ENCODE assay signal across 12 cellular contexts in the genomic region with DNA sequence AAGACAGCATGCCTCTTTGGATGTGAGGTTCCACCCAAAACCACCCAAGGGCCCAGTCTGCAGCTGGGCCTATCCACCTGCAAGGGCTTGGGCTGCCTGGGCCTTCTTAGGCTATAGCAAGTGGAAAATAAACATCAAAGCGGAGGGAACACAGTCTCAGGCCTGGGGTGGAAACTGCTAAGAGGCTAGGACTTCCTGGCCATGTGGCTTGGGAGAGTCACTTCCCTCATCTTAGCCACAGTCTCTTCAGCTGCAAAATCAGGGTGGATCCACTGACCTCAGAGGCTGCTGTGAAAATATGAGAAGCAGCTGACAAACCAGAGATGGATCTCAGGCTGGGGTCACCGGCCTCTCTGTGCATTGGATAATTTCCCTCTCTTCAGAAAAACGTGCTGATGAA. TPM values are rescaled to one million over a fixed set of nuclear protein-coding genes. Genes with fewer than 3 reads are reported as not detected.
DNase-seq lines count a peak whose midpoint lies in the region; ATAC-seq and TF ChIP-seq lines count a peak whose summit lies in the region.
"Had no signal": no experiment of that assay in that cellular context is flagged by ENCODE, and none has a peak within 500 bp of the region (broad histone marks: within the 10 kb centered on the region; RNA-seq: fewer than 3 reads in every experiment).

No MANE protein-coding gene starts in this region.

- peaks cover 0 to 26% of the 10 kb centered on the region in 2 donors for H3K36me3 ChIP-seq in adrenal gland (replicated peaks in 1 of 2)
- H3K36me3 ChIP-seq in skeletal muscle tissue (ENCODE audit: control insufficient read depth in 3 of 3, insufficient read depth in 3 of 3, low read length in 3 of 3), result peaks cover 20 to 27% (median 24%) of the 10 kb centered on the region in 3 donors
- no peaks in the 10 kb centered on the region for H3K36me3 ChIP-seq in PC-3 (ENCODE audit: low read depth, low read length)
- peaks cover 0 to 5% of the 10 kb centered on the region in 2 experiments for H3K36me3 ChIP-seq in SK-N-SH (replicated peaks in 1 of 2; ENCODE audit: control insufficient read depth in 1 of 2, insufficient read depth in 2 of 2, low read length in 1 of 2)

- H3K9me3 Mint-ChIP-seq in activated CD4-positive, alpha-beta T cell treated with anti-CD3 and anti-CD28 coated beads, Interleukin-2, amount 10 ng/mL, durations not matched to agents 7 days and 5 days, result peaks cover 5% of the 10 kb centered on the region

- H3F3A ChIP-seq in PC-3 (ENCODE audit: low read length, unreplicated experiment), result no peaks in the 10 kb centered on the region
- H3F3A ChIP-seq in SK-N-SH (replicated peaks; ENCODE audit: insufficient read depth), result no peaks in the 10 kb centered on the region

- H3K9me2 ChIP-seq in PC-3 (replicated peaks; ENCODE audit: low read length), result no peaks in the 10 kb centered on the region
- no peaks in the 10 kb centered on the region for H3K9me2 ChIP-seq in SK-N-SH

- H3K4me2 ChIP-seq in PC-3 (ENCODE audit: low read length), result no peak overlapping the region
- no peak overlapping the region for H3K4me2 ChIP-seq in SK-N-SH
- H3K4me2 ChIP-seq: A549 had no signal

- intact Hi-C loops in adrenal gland (cut with DNase I), result no loop called here
- intact Hi-C loops in PC-3 (cut with micrococcal nuclease), result no loop called here

- H3K4me1 ChIP-seq in adrenal gland (replicated peaks in 1 of 2), result peaks cover 16 to 20% of the 10 kb centered on the region in 2 donors
- H3K4me1 ChIP-seq in skeletal muscle tissue (ENCODE audit: control insufficient read depth in 3 of 3, insufficient read depth in 3 of 3, low read length in 3 of 3), result peaks cover 32 to 43% (median 41%) of the 10 kb centered on the region in 3 donors
- no peaks in the 10 kb centered on the region for H3K4me1 ChIP-seq in PC-3 (ENCODE audit: insufficient read depth, low read length)
- H3K4me1 ChIP-seq in SK-N-SH (ENCODE audit: control insufficient read depth in 1 of 2, insufficient read depth in 2 of 2, low read depth in 1 of 2, low read length in 1 of 2), result no peaks in the 10 kb centered on the region; a peak in 1 of 4 replicates
- H3K4me1 ChIP-seq: A549 had no signal

- 45 to 80% (median 63%) methylated on average over 1 to 3 of the region's 3 CpGs for WGBS in adrenal gland, 4 donors
- WGBS in SK-N-SH (ENCODE audit: low lambda C conversion rate), result 73% methylated on average over 3 of the region's 3 CpGs

- H2AFZ ChIP-seq in PC-3 (ENCODE audit: low read length) (no peak overlapping the region), SK-N-SH (ENCODE audit: low read depth) (no peak overlapping the region)

- no peaks in the 10 kb centered on the region for H3K79me2 ChIP-seq in PC-3 (ENCODE audit: low read length)
- H3K79me2 ChIP-seq in SK-N-SH (ENCODE audit: insufficient read depth), result peaks cover 14% of the 10 kb centered on the region; the same call in 1 of the 2 replicates

- DNase-seq in activated CD4-positive, alpha-beta T cell treated with anti-CD3 and anti-CD28 coated beads, Interleukin-2, amount 10 ng/mL, durations not matched to agents 7 days and 5 days, result peak; percentile 39
- no peak for DNase-seq in activated CD4-positive, alpha-beta T cell treated with anti-CD3 and anti-CD28 coated beads for 4 hours
- DNase-seq in NOMO-1 treated with DMSO at 0.1 percent for 48 hours (lab: John Stamatoyannopoulos, UW; ENCODE audit: unreplicated experiment) (peak; percentile 45), adrenal gland (peak in 1 of 7 donors; percentile 27), PC-3 (no peak), SK-N-SH (no peak)
- DNase-seq: activated naive CD4-positive, alpha-beta T cell treated with Interleukin-2 at 50 U/mL for 16 hours; DMS153 had no signal

- no peak for TF ChIP-seq RAD21 in SK-N-SH (IDR thresholded peaks at IDR 0.05; ENCODE audit: low read length)

- no peaks in the 10 kb centered on the region for H3K27me3 Mint-ChIP-seq in activated CD4-positive, alpha-beta T cell treated with anti-CD3 and anti-CD28 coated beads, Interleukin-2, amount 10 ng/mL, durations not matched to agents 7 days and 5 days

- ATAC-seq in PC-3 (no peak), HG03439 (IDR thresholded peaks at IDR 0.05; ENCODE audit: unreplicated experiment) (no peak)
- ATAC-seq: A549 had no signal

- BruUV-seq in PC-3 (replicated peaks; lab: Mats Ljungman, UMichigan), result no TSS peak

- peaks cover 28% of the 10 kb centered on the region for H3K36me3 Mint-ChIP-seq in activated CD4-positive, alpha-beta T cell treated with anti-CD3 and anti-CD28 coated beads, Interleukin-2, amount 10 ng/mL, durations not matched to agents 7 days and 5 days (ENCODE audit: low read depth)

- H3K9me3 ChIP-seq in adrenal gland (replicated peaks in 1 of 3) (no peaks in the 10 kb centered on the region), skeletal muscle tissue (ENCODE audit: control insufficient read depth in 3 of 3, low read length in 3 of 3) (no peaks in the 10 kb centered on the region), PC-3 (ENCODE audit: low read length) (no peaks in the 10 kb centered on the region), SK-N-SH (no peaks in the 10 kb centered on the region)
- H3K9me3 ChIP-seq: A549 had no signal

- H3K27ac Mint-ChIP-seq in activated CD4-positive, alpha-beta T cell treated with anti-CD3 and anti-CD28 coated beads, Interleukin-2, amount 10 ng/mL, durations not matched to agents 7 days and 5 days, result peak overlapping the region; percentile 79

- H4K20me1 ChIP-seq in PC-3 (ENCODE audit: low read length), result no peaks in the 10 kb centered on the region
- no peaks in the 10 kb centered on the region for H4K20me1 ChIP-seq in SK-N-SH (ENCODE audit: insufficient read depth)

- TF ChIP-seq EP300 in SK-N-SH (IDR thresholded peaks at IDR 0.05; ENCODE audit: borderline replicate concordance in 1 of 2, low read depth in 1 of 2, low read length in 1 of 2), result no peak

- H3K4me1 Mint-ChIP-seq in activated CD4-positive, alpha-beta T cell treated with anti-CD3 and anti-CD28 coated beads, Interleukin-2, amount 10 ng/mL, durations not matched to agents 7 days and 5 days, result peaks cover 40% of the 10 kb centered on the region

- H3K4me3 ChIP-seq in adrenal gland, result no peak overlapping the region
- H3K4me3 ChIP-seq in skeletal muscle tissue (ENCODE audit: low read length in 3 of 3), result no peak overlapping the region
- no peak overlapping the region for H3K4me3 ChIP-seq in PC-3 (ENCODE audit: low read length)
- no peak overlapping the region for H3K4me3 ChIP-seq in SK-N-SH (ENCODE audit: low read depth in 2 of 2, low read length in 1 of 2)
- H3K4me3 ChIP-seq: A549, skin epidermis had no signal

- CTCF ChIA-PET in activated CD4-positive, alpha-beta T cell treated with anti-CD3 and anti-CD28 coated beads, Interleukin-2, amount 10 ng/mL, durations not matched to agents 7 days and 5 days (lab: Charles Lee), result interaction anchor here (0.5 kb wide), 1 partner anchor 1772 kb away, joined by 3 read pairs; no protein-coding TSS in a partner anchor
- CTCF ChIA-PET in PC-3 (lab: Charles Lee) (no interaction called here), SK-N-SH (lab: Yijun Ruan, JAX) (no interaction called here)

- H3K9ac ChIP-seq in skeletal muscle tissue (ENCODE audit: low read depth in 1 of 3, low read length in 3 of 3) (no peak overlapping the region), PC-3 (ENCODE audit: low read length) (no peak overlapping the region), SK-N-SH (no peak overlapping the region)

- H3K27me3 ChIP-seq in adrenal gland, result no peaks in the 10 kb centered on the region
- no peaks in the 10 kb centered on the region for H3K27me3 ChIP-seq in skeletal muscle tissue (ENCODE audit: control insufficient read depth in 3 of 3, insufficient read depth in 3 of 3, low read length in 3 of 3)
- H3K27me3 ChIP-seq in PC-3 (ENCODE audit: low read length), result no peaks in the 10 kb centered on the region
- no peaks in the 10 kb centered on the region for H3K27me3 ChIP-seq in SK-N-SH (ENCODE audit: insufficient read depth)

- no peak overlapping the region for H3K4me3 Mint-ChIP-seq in activated CD4-positive, alpha-beta T cell treated with anti-CD3 and anti-CD28 coated beads, Interleukin-2, amount 10 ng/mL, durations not matched to agents 7 days and 5 days

- peak overlapping the region in 3 of 5 donors; percentile 38 to 66 (median 40) for H3K27ac ChIP-seq in adrenal gland
- peak overlapping the region; percentile 9 for H3K27ac ChIP-seq in skeletal muscle tissue (ENCODE audit: low read depth, low read length)
- H3K27ac ChIP-seq in PC-3 (ENCODE audit: low read length), result no peak overlapping the region
- no peak overlapping the region for H3K27ac ChIP-seq in SK-N-SH (ENCODE audit: low read depth in 2 of 2, low read length in 1 of 2)
- H3K27ac ChIP-seq: A549 had no signal

- no peak for TF ChIP-seq POLR2A in adrenal gland (IDR thresholded peaks at IDR 0.05)

- POLR2A ChIA-PET in activated CD4-positive, alpha-beta T cell treated with anti-CD3 and anti-CD28 coated beads, Interleukin-2, amount 10 ng/mL, durations not matched to agents 7 days and 5 days (lab: Charles Lee), result no interaction called here
- POLR2A ChIA-PET in PC-3 (lab: Charles Lee; ENCODE audit: unreplicated experiment) (no interaction called here), SK-N-SH (lab: Yijun Ruan, JAX) (no interaction called here)

- TF ChIP-seq CTCF in adrenal gland (IDR thresholded peaks at IDR 0.05) (no peak), PC-3 (conservative IDR thresholded peaks at IDR 0.05; ENCODE audit: low read depth, low read length) (no peak), SK-N-SH (IDR thresholded peaks at IDR 0.05) (no peak)

RNA-seq across cellular contexts. Expression of gene TFIP11, which starts 30.6 kb away (rescaled TPM):
- total RNA-seq in activated CD4-positive, alpha-beta T cell treated with anti-CD3 and anti-CD28 coated beads, Interleukin-2, amount 10 ng/mL, durations not matched to agents 7 days and 5 days, result 10 to 100 TPM; 52.5 to 58.5 TPM
- total RNA-seq in adrenal gland, result 10 to 100 TPM; 25.0 to 73.3 (median 37.2) TPM
- 10 to 100 TPM; 28.8 to 38.3 (median 32.2) TPM for polyA plus RNA-seq in adrenal gland
- 30.3 TPM for total RNA-seq in skeletal muscle tissue
- total RNA-seq in PC-3 (2014; rRNA removed), result 22.4 and 33.5 TPM in 2 replicates
- 32.8 and 37.5 TPM in 2 replicates for polyA plus RNA-seq in SK-N-SH (2012; rRNA removed)
- 20.4 and 24.9 TPM in 2 replicates for polyA plus RNA-seq in SK-N-SH (2012; cell fraction: cytosol; rRNA removed)
- polyA plus RNA-seq in SK-N-SH (2012; cell fraction: nucleus; rRNA removed), result 64.2 and 79.7 TPM in 2 replicates

RNA-seq across cellular contexts. Expression of gene TPST2, which starts 47.1 kb away (rescaled TPM):
- 10 to 100 TPM; 25.9 to 26.3 TPM for total RNA-seq in activated CD4-positive, alpha-beta T cell treated with anti-CD3 and anti-CD28 coated beads, Interleukin-2, amount 10 ng/mL, durations not matched to agents 7 days and 5 days
- total RNA-seq in adrenal gland (100 to 1,000 TPM in 1 of 8 donors, 10 to 100 TPM in 7; 29.5 to 167 (median 75.2) TPM), skeletal muscle tissue (6.8 TPM), PC-3 (2014; rRNA removed) (7.9 and 8.1 TPM in 2 replicates)
- polyA plus RNA-seq in adrenal gland (10 to 100 TPM; 15.7 to 21.2 (median 17.7) TPM), SK-N-SH (2012; rRNA removed) (52.3 and 58.4 TPM in 2 replicates)
- 28.8 and 44.9 TPM in 2 replicates for polyA plus RNA-seq in SK-N-SH (2012; cell fraction: cytosol; rRNA removed)
- 45.7 and 64.7 TPM in 2 replicates for polyA plus RNA-seq in SK-N-SH (2012; cell fraction: nucleus; rRNA removed)

RNA-seq across cellular contexts. Expression of gene SRRD, which starts 59.2 kb away (rescaled TPM):
- 10 to 100 TPM; 17.9 to 19.1 TPM for total RNA-seq in activated CD4-positive, alpha-beta T cell treated with anti-CD3 and anti-CD28 coated beads, Interleukin-2, amount 10 ng/mL, durations not matched to agents 7 days and 5 days
- total RNA-seq in adrenal gland (100 to 1,000 TPM in 1 of 8 donors, 10 to 100 TPM in 7; 11.8 to 261 (median 17.1) TPM), skeletal muscle tissue (8.9 TPM), PC-3 (2014; rRNA removed) (17.6 and 21.1 TPM in 2 replicates)
- polyA plus RNA-seq in adrenal gland (10 to 100 TPM; 10.3 to 18.2 (median 10.5) TPM), SK-N-SH (2012; rRNA removed) (12.9 and 18.0 TPM in 2 replicates)
- 20.8 and 25.6 TPM in 2 replicates for polyA plus RNA-seq in SK-N-SH (2012; cell fraction: cytosol; rRNA removed)
- 7.2 and 8.4 TPM in 2 replicates for polyA plus RNA-seq in SK-N-SH (2012; cell fraction: nucleus; rRNA removed)

RNA-seq across cellular contexts. Expression of gene HPS4, which starts 59.2 kb away (rescaled TPM):
- total RNA-seq in activated CD4-positive, alpha-beta T cell treated with anti-CD3 and anti-CD28 coated beads, Interleukin-2, amount 10 ng/mL, durations not matched to agents 7 days and 5 days, result 10 to 100 TPM; 32.0 to 35.3 TPM
- total RNA-seq in adrenal gland, result 10 to 100 TPM; 23.7 to 38.6 (median 32.6) TPM
- 10 to 100 TPM; 19.9 to 38.5 (median 26.0) TPM for polyA plus RNA-seq in adrenal gland
- total RNA-seq in skeletal muscle tissue, result 20.9 TPM
- 15.9 and 19.9 TPM in 2 replicates for total RNA-seq in PC-3 (2014; rRNA removed)
- 22.5 and 28.3 TPM in 2 replicates for polyA plus RNA-seq in SK-N-SH (2012; rRNA removed)
- polyA plus RNA-seq in SK-N-SH (2012; cell fraction: cytosol; rRNA removed), result 17.2 and 18.4 TPM in 2 replicates
- polyA plus RNA-seq in SK-N-SH (2012; cell fraction: nucleus; rRNA removed), result 76.6 and 90.5 TPM in 2 replicates

Comparison
In these comparisons a context has a peak if more than half of its experiments do, and no peak if none do; other contexts are left out.
1. DNase-seq: peak in activated CD4-positive, alpha-beta T cell treated with anti-CD3 and anti-CD28 coated beads, Interleukin-2, amount 10 ng/mL, durations not matched to agents 7 days and 5 days (single experiment) and NOMO-1 treated with DMSO at 0.1 percent for 48 hours (single experiment); none in activated CD4-positive, alpha-beta T cell treated with anti-CD3 and anti-CD28 coated beads for 4 hours (0 of 2), PC-3 (single experiment) and SK-N-SH (single experiment).
2. H3K27ac ChIP-seq: peak in adrenal gland (3 of 5) and skeletal muscle tissue (single experiment); none in PC-3 (single experiment) and SK-N-SH (0 of 2).